ENCODE assay signal across 22 cellular contexts in genomic region chr9:121858788-121859187, GRCh38.
"Had no signal": no experiment of that assay in that cellular context is flagged by ENCODE, and none has a peak within 500 bp of the region (broad histone marks: within the 10 kb centered on the region; RNA-seq: fewer than 3 reads in every experiment).

No MANE protein-coding gene starts in this region.

- H3K36me3 ChIP-seq: adrenal gland, breast epithelium, left lung, tibial artery had no signal

- H3K27ac ChIP-seq: adrenal gland, breast epithelium, left lung, tibial artery had no signal

- H3K4me3 ChIP-seq: adrenal gland, breast epithelium, dorsolateral prefrontal cortex, left lung, tibial artery had no signal

- H3K9me3 ChIP-seq: adrenal gland, breast epithelium, left lung, tibial artery had no signal

- H3K4me1 ChIP-seq: adrenal gland, left lung had no signal

- H3K27me3 ChIP-seq: adrenal gland, breast epithelium, dorsolateral prefrontal cortex, left lung, tibial artery had no signal

- ATAC-seq: activated naive CD4-positive, alpha-beta T cell treated with anti-CD3 and anti-CD28 coated beads, Interleukin-2, amount 50 U/mL, for 72 hours; left lung; stimulated activated naive CD8-positive, alpha-beta T cell treated with anti-CD3 and anti-CD28 coated beads, Interleukin-15, Interleukin-2, amounts not matched to agents 100 U/mL and 50 U/mL, for 24 hours; T-helper 17 cell had no signal

- DNase-seq: activated CD4-positive, alpha-beta memory T cell treated with anti-CD3 and anti-CD28 coated beads for 36 hours; activated CD4-positive, alpha-beta T cell treated with anti-CD3 and anti-CD28 coated beads for 4 hours; activated gamma-delta T cell treated with Interleukin-2 at 50 U/mL for 16 hours; activated T-cell treated with anti-CD3 and anti-CD28 coated beads for 4 hours; adrenal gland; dorsolateral prefrontal cortex; erythroblast; foreskin melanocyte; hypothalamus; left lung; occipital lobe; stimulated activated CD8-positive, alpha-beta memory T cell treated with anti-CD3 and anti-CD28 coated beads, Interleukin-4, amount 100 ng/mL, for 48 hours; stimulated activated naive CD8-positive, alpha-beta T cell treated with anti-CD3 and anti-CD28 coated beads, Interleukin-15, Interleukin-2, amounts not matched to agents 100 U/mL and 50 U/mL, for 24 hours; substantia nigra; T-helper 17 cell; tibial artery had no signal

- FAIRE-seq: astrocyte, endometrium, keratinocyte, urothelium cell line had no signal
